8 cellular contexts compared by ENCODE assay signal in the genomic region with DNA sequence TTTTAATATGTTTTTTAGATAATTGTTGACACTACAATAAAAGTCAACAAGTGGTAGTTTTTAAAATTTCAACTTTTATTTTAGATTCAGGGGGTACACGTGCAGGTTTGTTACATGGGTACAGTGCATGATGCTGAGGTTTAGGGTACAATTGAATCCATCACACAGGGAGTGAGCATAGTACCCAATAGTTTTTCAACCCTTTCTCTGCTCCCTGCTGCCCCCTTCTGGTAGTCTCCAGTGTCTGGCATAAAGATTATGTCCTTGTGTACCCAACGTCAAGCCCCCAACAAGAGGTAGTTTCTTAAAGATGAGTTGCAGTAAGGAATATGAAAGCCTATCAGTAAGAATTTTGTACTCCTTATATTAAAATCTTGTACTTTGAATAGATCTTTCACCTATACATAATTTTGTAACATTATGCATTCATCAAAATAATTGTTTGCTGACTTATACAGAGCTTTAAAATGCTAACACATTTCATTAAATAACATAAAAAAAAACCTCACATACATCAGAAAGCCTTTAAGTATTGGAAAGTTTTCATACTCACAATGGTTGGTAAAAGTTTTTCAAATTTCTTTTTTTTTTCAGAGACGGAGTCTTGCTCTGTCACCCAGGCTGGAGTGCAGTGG. TPM values are rescaled to one million over a fixed set of nuclear protein-coding genes. Genes with fewer than 3 reads are reported as not detected.
DNase-seq lines count a peak whose midpoint lies in the region; ATAC-seq, FAIRE-seq and TF ChIP-seq lines count a peak whose summit lies in the region.

No MANE protein-coding gene starts in this region.

- DNase-seq in GM12864 (ENCODE audit: low read depth) (peak; percentile 33), HFF-Myc (ENCODE audit: extremely low read depth, low read depth) (peak; percentile 26), NCI-H2081 (lab: John Stamatoyannopoulos, UW) (peak; percentile 62 to 67), activated B cell treated with CpG ODN at 0.5 μM for 24 hours (peak; percentile 37), chondrocyte (ENCODE audit: low spot score) (no peak), medulla oblongata (ENCODE audit: extremely low spot score) (peak; percentile 80), RCC 7860 (ENCODE audit: low spot score) (no peak)
- peak; percentile 93 for DNase-seq in stimulated activated CD8-positive, alpha-beta memory T cell treated with anti-CD3 and anti-CD28 coated beads, Interleukin-4, amount 100 ng/mL, for 48 hours

- intact Hi-C loops in activated B cell treated with CpG ODN at 0.5 μM for 24 hours (cut with micrococcal nuclease) = loop anchor here (2.0 to 5.0 kb wide), 3 partner anchors 127 to 674 kb away; no protein-coding TSS in a partner anchor

- H3K4me3 ChIP-seq in GM12864 (ENCODE audit: low read depth, low read length) (no peak overlapping the region), HFF-Myc (replicated peaks; ENCODE audit: low read depth, low read length) (no peak overlapping the region)

- H3K27ac Mint-ChIP-seq in activated B cell treated with CpG ODN at 0.5 μM for 24 hours (no peak overlapping the region), chondrocyte (ENCODE audit: unreplicated experiment) (no peak overlapping the region)

- peaks cover 4% of the 10 kb centered on the region for H3K4me1 Mint-ChIP-seq in activated B cell treated with CpG ODN at 0.5 μM for 24 hours
- H3K4me1 Mint-ChIP-seq in chondrocyte (ENCODE audit: low read depth) = no peaks in the 10 kb centered on the region

- TF ChIP-seq CTCF in GM12864 (IDR thresholded peaks at IDR 0.05; ENCODE audit: low read depth, low read length, missing control alignments) (peak; percentile 85), HFF-Myc (IDR thresholded peaks at IDR 0.05; ENCODE audit: low read depth, low read length, missing control alignments) (peak; percentile 82), activated B cell treated with CpG ODN at 0.5 μM for 24 hours (IDR thresholded peaks at IDR 0.05) (peak; percentile 56), chondrocyte (IDR thresholded peaks at IDR 0.05) (peak; percentile 80)

- H3K9me3 Mint-ChIP-seq in activated B cell treated with CpG ODN at 0.5 μM for 24 hours (no peaks in the 10 kb centered on the region), chondrocyte (ENCODE audit: low read depth) (peaks cover 4% of the 10 kb centered on the region)

- POLR2A ChIA-PET in activated B cell treated with CpG ODN at 0.5 μM for 24 hours (lab: Charles Lee) = no interaction called here

- FAIRE-seq in RCC 7860 (lab: Jason Lieb, UNC) = no peak

- H3K27me3 Mint-ChIP-seq in activated B cell treated with CpG ODN at 0.5 μM for 24 hours (no peaks in the 10 kb centered on the region), chondrocyte (ENCODE audit: low read depth) (peaks cover 2% of the 10 kb centered on the region)

- H3K36me3 Mint-ChIP-seq in activated B cell treated with CpG ODN at 0.5 μM for 24 hours (ENCODE audit: low read depth) (no peaks in the 10 kb centered on the region), chondrocyte (ENCODE audit: low read depth) (no peaks in the 10 kb centered on the region)

- peak; percentile 90 for ATAC-seq in activated B cell treated with CpG ODN at 0.5 μM for 24 hours (ENCODE audit: low read depth)

- no peak overlapping the region for H3K4me3 Mint-ChIP-seq in activated B cell treated with CpG ODN at 0.5 μM for 24 hours
- no peak overlapping the region for H3K4me3 Mint-ChIP-seq in chondrocyte (ENCODE audit: unreplicated experiment)

- CTCF ChIA-PET in activated B cell treated with CpG ODN at 0.5 μM for 24 hours (lab: Charles Lee) = interaction anchor here (0.6 to 3.7 kb wide), 5 partner anchors 11 to 1128 kb away, joined by 3 to 12 read pairs (median 4); a partner anchor contains a TSS

RNA-seq across cellular contexts. Expression of a gene that starts 5.4 kb away (rescaled TPM):
- total RNA-seq in activated B cell treated with CpG ODN at 0.5 μM for 24 hours = 46.4 and 57.4 TPM in 2 replicates
- total RNA-seq in chondrocyte = 32.6 to 42.6 TPM (median 33.2 TPM) in 3 replicates

RNA-seq across cellular contexts. Expression of a gene that starts 11.7 kb away (rescaled TPM):
- total RNA-seq in activated B cell treated with CpG ODN at 0.5 μM for 24 hours (3.7 and 4.4 TPM in 2 replicates), chondrocyte (9.5 to 13.1 TPM (median 10.4 TPM) in 3 replicates)

Comparison
In these comparisons a context has a peak if more than half of its experiments do, and no peak if none do; other contexts are left out.
1. DNase-seq: peak in GM12864 (single experiment), HFF-Myc (single experiment), NCI-H2081 (2 of 2), activated B cell treated with CpG ODN at 0.5 μM for 24 hours (single experiment), medulla oblongata (single experiment) and stimulated activated CD8-positive, alpha-beta memory T cell treated with anti-CD3 and anti-CD28 coated beads, Interleukin-4, amount 100 ng/mL, for 48 hours (single experiment); none in chondrocyte (single experiment) and RCC 7860 (single experiment).
2. Peak in every context shown above with its lines, with median percentiles within 50 percentile points of each other: CTCF ChIP-seq.